19 cellular contexts compared by ENCODE assay signal in genomic region chr2:233168919-233169318, GRCh38.
DNase-seq lines count a peak whose midpoint lies in the region; ATAC-seq lines count a peak whose summit lies in the region.
"Had no signal": no experiment of that assay in that cellular context is flagged by ENCODE, and none has a peak within 500 bp of the region (broad histone marks: within the 10 kb centered on the region; RNA-seq: fewer than 3 reads in every experiment).

No MANE protein-coding gene starts in this region.

- no peak for ATAC-seq in activated naive CD8-positive, alpha-beta T cell treated with anti-CD3 and anti-CD28 coated beads, Interleukin-2, amount 10 ng/mL, durations not matched to agents 7 days and 5 days (ENCODE audit: low read depth)
- no peak for ATAC-seq in natural killer cell treated with Interleukin-12 subunit alpha and Interleukin-12 subunit beta and Interleukin-15 and Interleukin-18, amount 100 ng/mL, for 72 hours
- ATAC-seq in GM19397 (IDR thresholded peaks at IDR 0.05; ENCODE audit: unreplicated experiment): no peak
- ATAC-seq: activated CD4-positive, alpha-beta T cell treated with anti-CD3 and anti-CD28 coated beads for 36 hours; HCT116; mucosa of descending colon had no signal

- H3K4me3 ChIP-seq in CD4-positive, alpha-beta memory T cell (ENCODE audit: low read length in 2 of 2): no peak overlapping the region
- H3K4me3 ChIP-seq: mucosa of descending colon had no signal

- H3K9me3 Mint-ChIP-seq in activated CD4-positive, alpha-beta T cell treated with anti-CD3 and anti-CD28 coated beads, Interleukin-2, amount 10 ng/mL, durations not matched to agents 24 days and 14 days: no peaks in the 10 kb centered on the region
- H3K9me3 Mint-ChIP-seq in CD4-positive, alpha-beta memory T cell: no peaks in the 10 kb centered on the region
- no peaks in the 10 kb centered on the region for H3K9me3 Mint-ChIP-seq in activated naive CD8-positive, alpha-beta T cell treated with anti-CD3 and anti-CD28 coated beads, Interleukin-2, amount 10 ng/mL, durations not matched to agents 7 days and 5 days
- no peaks in the 10 kb centered on the region for H3K9me3 Mint-ChIP-seq in natural killer cell treated with Interleukin-12 subunit alpha and Interleukin-12 subunit beta and Interleukin-15 and Interleukin-18, amount 100 ng/mL, for 72 hours
- H3K9me3 Mint-ChIP-seq: neural crest cell had no signal

- POLR2A ChIA-PET in CD4-positive, alpha-beta memory T cell (lab: Charles Lee; ENCODE audit: partially characterized antibody): no interaction called here
- POLR2A ChIA-PET in activated naive CD8-positive, alpha-beta T cell treated with anti-CD3 and anti-CD28 coated beads, Interleukin-2, amount 10 ng/mL, durations not matched to agents 7 days and 5 days (lab: Charles Lee): no interaction called here

- no peak overlapping the region for H3K4me3 Mint-ChIP-seq in activated CD4-positive, alpha-beta T cell treated with anti-CD3 and anti-CD28 coated beads, Interleukin-2, amount 10 ng/mL, durations not matched to agents 24 days and 14 days
- no peak overlapping the region for H3K4me3 Mint-ChIP-seq in CD4-positive, alpha-beta memory T cell
- H3K4me3 Mint-ChIP-seq in activated naive CD8-positive, alpha-beta T cell treated with anti-CD3 and anti-CD28 coated beads, Interleukin-2, amount 10 ng/mL, durations not matched to agents 7 days and 5 days: no peak overlapping the region
- no peak overlapping the region for H3K4me3 Mint-ChIP-seq in natural killer cell treated with Interleukin-12 subunit alpha and Interleukin-12 subunit beta and Interleukin-15 and Interleukin-18, amount 100 ng/mL, for 72 hours
- H3K4me3 Mint-ChIP-seq: activated CD4-positive, alpha-beta T cell treated with anti-CD3 and anti-CD28 coated beads for 36 hours; neural crest cell had no signal

- intact Hi-C loops in activated CD4-positive, alpha-beta T cell treated with anti-CD3 and anti-CD28 coated beads, Interleukin-2, amount 10 ng/mL, durations not matched to agents 24 days and 14 days (cut with micrococcal nuclease): no loop called here
- intact Hi-C loops in CD4-positive, alpha-beta memory T cell (cut with micrococcal nuclease): no loop called here

- CTCF ChIA-PET in CD4-positive, alpha-beta memory T cell (lab: Charles Lee; ENCODE audit: partially characterized antibody): interaction anchor here (0.8 kb wide), 1 partner anchor 115 kb away, joined by 3 read pairs; no protein-coding TSS in a partner anchor

- peaks cover 27% of the 10 kb centered on the region for H3K4me1 ChIP-seq in CD4-positive, alpha-beta memory T cell (ENCODE audit: insufficient read depth, low read length)
- H3K4me1 ChIP-seq: Caco-2 had no signal

- H3K36me3 Mint-ChIP-seq in activated CD4-positive, alpha-beta T cell treated with anti-CD3 and anti-CD28 coated beads, Interleukin-2, amount 10 ng/mL, durations not matched to agents 24 days and 14 days (ENCODE audit: low read depth): peaks cover 40% of the 10 kb centered on the region
- H3K36me3 Mint-ChIP-seq in CD4-positive, alpha-beta memory T cell: peaks cover 40 to 50% of the 10 kb centered on the region in 2 donors
- peaks cover 32% of the 10 kb centered on the region for H3K36me3 Mint-ChIP-seq in activated naive CD8-positive, alpha-beta T cell treated with anti-CD3 and anti-CD28 coated beads, Interleukin-2, amount 10 ng/mL, durations not matched to agents 7 days and 5 days
- peaks cover 19% of the 10 kb centered on the region for H3K36me3 Mint-ChIP-seq in natural killer cell treated with Interleukin-12 subunit alpha and Interleukin-12 subunit beta and Interleukin-15 and Interleukin-18, amount 100 ng/mL, for 72 hours

- H3K27me3 Mint-ChIP-seq in activated CD4-positive, alpha-beta T cell treated with anti-CD3 and anti-CD28 coated beads, Interleukin-2, amount 10 ng/mL, durations not matched to agents 24 days and 14 days: no peaks in the 10 kb centered on the region
- no peaks in the 10 kb centered on the region for H3K27me3 Mint-ChIP-seq in CD4-positive, alpha-beta memory T cell
- no peaks in the 10 kb centered on the region for H3K27me3 Mint-ChIP-seq in activated naive CD8-positive, alpha-beta T cell treated with anti-CD3 and anti-CD28 coated beads, Interleukin-2, amount 10 ng/mL, durations not matched to agents 7 days and 5 days
- H3K27me3 Mint-ChIP-seq in natural killer cell treated with Interleukin-12 subunit alpha and Interleukin-12 subunit beta and Interleukin-15 and Interleukin-18, amount 100 ng/mL, for 72 hours: no peaks in the 10 kb centered on the region
- H3K27me3 Mint-ChIP-seq: activated CD4-positive, alpha-beta T cell treated with anti-CD3 and anti-CD28 coated beads for 36 hours had no signal

- H3K27ac Mint-ChIP-seq in activated CD4-positive, alpha-beta T cell treated with anti-CD3 and anti-CD28 coated beads, Interleukin-2, amount 10 ng/mL, durations not matched to agents 24 days and 14 days: peak overlapping the region; percentile 9
- peak overlapping the region in 6 of 7 donors; percentile 19 to 80 (median 56) for H3K27ac Mint-ChIP-seq in CD4-positive, alpha-beta memory T cell
- peak overlapping the region; percentile 60 for H3K27ac Mint-ChIP-seq in activated naive CD8-positive, alpha-beta T cell treated with anti-CD3 and anti-CD28 coated beads, Interleukin-2, amount 10 ng/mL, durations not matched to agents 7 days and 5 days
- peak overlapping the region; percentile 55 to 77 for H3K27ac Mint-ChIP-seq in natural killer cell treated with Interleukin-12 subunit alpha and Interleukin-12 subunit beta and Interleukin-15 and Interleukin-18, amount 100 ng/mL, for 72 hours
- H3K27ac Mint-ChIP-seq: activated CD4-positive, alpha-beta T cell treated with anti-CD3 and anti-CD28 coated beads for 36 hours had no signal

- no peaks in the 10 kb centered on the region for H3K27me3 ChIP-seq in CD4-positive, alpha-beta memory T cell (ENCODE audit: insufficient read depth, low read length)

- peaks cover 74% of the 10 kb centered on the region for H3K36me3 ChIP-seq in CD4-positive, alpha-beta memory T cell (ENCODE audit: insufficient read depth, low read length)

- no peak overlapping the region for H3K27ac ChIP-seq in CD4-positive, alpha-beta memory T cell (ENCODE audit: low read depth, low read length)

- H3K4me1 Mint-ChIP-seq in activated CD4-positive, alpha-beta T cell treated with anti-CD3 and anti-CD28 coated beads, Interleukin-2, amount 10 ng/mL, durations not matched to agents 24 days and 14 days: no peaks in the 10 kb centered on the region
- peaks cover 0 to 8% (median 0%) of the 10 kb centered on the region in 4 donors for H3K4me1 Mint-ChIP-seq in CD4-positive, alpha-beta memory T cell
- H3K4me1 Mint-ChIP-seq in activated naive CD8-positive, alpha-beta T cell treated with anti-CD3 and anti-CD28 coated beads, Interleukin-2, amount 10 ng/mL, durations not matched to agents 7 days and 5 days: peaks cover 4% of the 10 kb centered on the region
- H3K4me1 Mint-ChIP-seq in natural killer cell treated with Interleukin-12 subunit alpha and Interleukin-12 subunit beta and Interleukin-15 and Interleukin-18, amount 100 ng/mL, for 72 hours (ENCODE audit: low read depth in 2 of 2): peaks cover 14 to 25% of the 10 kb centered on the region in 2 donors
- H3K4me1 Mint-ChIP-seq: activated CD4-positive, alpha-beta T cell treated with anti-CD3 and anti-CD28 coated beads for 36 hours had no signal

- no peaks in the 10 kb centered on the region for H3K9me3 ChIP-seq in CD4-positive, alpha-beta memory T cell (ENCODE audit: control insufficient read depth in 1 of 2, low read length in 2 of 2)
- H3K9me3 ChIP-seq: Caco-2, mucosa of descending colon had no signal

- DNase-seq in activated CD4-positive, alpha-beta T cell treated with anti-CD3 and anti-CD28 coated beads, Interleukin-2, amount 10 ng/mL, durations not matched to agents 24 days and 14 days: no peak
- DNase-seq in activated CD4-positive, alpha-beta T cell treated with anti-CD3 and anti-CD28 coated beads for 48 hours: no peak
- DNase-seq in CD4-positive, alpha-beta memory T cell: no peak
- no peak for DNase-seq in activated naive CD8-positive, alpha-beta T cell treated with anti-CD3 and anti-CD28 coated beads, Interleukin-2, amount 10 ng/mL, durations not matched to agents 7 days and 5 days
- DNase-seq in natural killer cell treated with Interleukin-12 subunit alpha and Interleukin-12 subunit beta and Interleukin-15 and Interleukin-18, amount 100 ng/mL, for 72 hours (ENCODE audit: low spot score): no peak
- DNase-seq in ACHN (no peak), AML-193 (lab: John Stamatoyannopoulos, UW) (no peak)
- DNase-seq: activated CD4-positive, alpha-beta T cell treated with anti-CD3 and anti-CD28 coated beads for 36 hours; activated gamma-delta T cell; Caco-2; central memory CD4-positive, alpha-beta T cell; DND-41; mucosa of descending colon; NCI-H1694 treated with DMSO at 0.1 percent for 48 hours; NCI-H526; trophoblast cell had no signal

- in situ Hi-C loops in ACHN (cut with HindIII; ENCODE audit: low pct_ligation_motif_present, low pct_unique_long_range_greater_than_20kb, low sequenced_read_pairs): no loop called here

Comparison
In these comparisons a context has a peak if more than half of its experiments do, and no peak if none do; other contexts are left out.
1. H3K27ac Mint-ChIP-seq: peak in every context shown above with its lines; median percentile 66 in natural killer cell treated with Interleukin-12 subunit alpha and Interleukin-12 subunit beta and Interleukin-15 and Interleukin-18, amount 100 ng/mL, for 72 hours; 60 in activated naive CD8-positive, alpha-beta T cell treated with anti-CD3 and anti-CD28 coated beads, Interleukin-2, amount 10 ng/mL, durations not matched to agents 7 days and 5 days; 56 in CD4-positive, alpha-beta memory T cell; 9 in activated CD4-positive, alpha-beta T cell treated with anti-CD3 and anti-CD28 coated beads, Interleukin-2, amount 10 ng/mL, durations not matched to agents 24 days and 14 days.